Comparison of ENCODE assay signal across 9 cellular contexts in the genomic region with DNA sequence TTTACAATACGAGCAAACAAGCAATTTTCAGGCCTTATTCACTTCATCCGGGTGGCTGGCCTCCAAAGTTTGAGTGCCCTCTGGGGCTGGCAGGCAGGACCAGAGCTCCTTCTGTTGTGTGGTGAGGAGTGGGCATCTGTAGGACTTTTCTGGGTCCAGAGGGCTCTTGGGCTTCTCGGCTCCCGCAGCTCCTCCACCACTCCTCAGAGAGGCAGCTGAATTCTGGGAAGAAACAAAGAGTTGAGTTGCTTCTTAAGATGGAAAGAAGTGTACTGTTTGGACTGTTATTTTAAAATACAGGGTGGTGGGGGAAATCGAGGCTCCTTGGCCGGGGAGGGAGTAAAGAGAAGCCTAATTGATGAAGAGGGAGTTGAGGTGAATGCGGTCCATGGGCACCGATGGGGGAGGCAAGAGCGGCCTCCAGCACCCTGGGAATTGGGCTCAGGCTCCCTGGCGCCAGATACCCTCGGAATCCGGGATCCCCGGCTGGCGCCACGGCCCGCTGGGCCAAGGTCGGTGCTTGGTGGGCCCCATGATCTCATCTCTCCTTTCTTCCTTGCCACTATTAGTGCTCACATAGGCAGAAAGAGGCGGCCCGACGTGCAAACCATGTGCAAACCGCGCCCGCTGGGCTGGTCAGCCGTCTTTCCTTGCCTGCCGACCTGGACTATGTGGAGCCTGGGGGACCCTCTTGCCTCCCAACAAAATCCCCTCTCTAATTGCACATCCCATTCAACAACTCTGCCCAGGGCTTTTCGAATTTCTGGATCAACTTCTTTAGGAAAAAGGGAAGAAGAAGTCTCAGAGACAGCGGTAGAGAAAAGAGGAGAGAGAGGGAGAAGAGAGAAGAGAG. TPM values are rescaled to one million over a fixed set of nuclear protein-coding genes. Genes with fewer than 3 reads are reported as not detected.
DNase-seq lines count a peak whose midpoint lies in the region; ATAC-seq and TF ChIP-seq lines count a peak whose summit lies in the region.
"Had no signal": no experiment of that assay in that cellular context is flagged by ENCODE, and none has a peak within 500 bp of the region (broad histone marks: within the 10 kb centered on the region; RNA-seq: fewer than 3 reads in every experiment).

No MANE protein-coding gene starts in this region.

- H3T11ph ChIP-seq in H9 (ENCODE audit: low read length): no peak overlapping the region

- H4K8ac ChIP-seq in H9 (replicated peaks; ENCODE audit: insufficient read length, low read depth, low read length): no peak overlapping the region

- no peak overlapping the region for H2AK5ac ChIP-seq in H9 (ENCODE audit: insufficient read length, low read length)

- ATAC-seq in CD4-positive, alpha-beta T cell (ENCODE audit: poor library complexity): no peak
- ATAC-seq in HG03439 (IDR thresholded peaks at IDR 0.05; ENCODE audit: unreplicated experiment): no peak
- ATAC-seq in GM19351 (IDR thresholded peaks at IDR 0.05; ENCODE audit: unreplicated experiment): no peak

- no peak overlapping the region for H2BK15ac ChIP-seq in H9 (ENCODE audit: low read depth, low read length)

- H2BK120ac ChIP-seq in H9 (ENCODE audit: low read depth, low read length, poor library complexity, severe bottlenecking): no peak overlapping the region

- H3K23me2 ChIP-seq in H9 (ENCODE audit: insufficient read length, low read depth, low read length, poor library complexity, severe bottlenecking): peaks cover 16% of the 10 kb centered on the region

- intact Hi-C loops in CD4-positive, alpha-beta T cell (cut with DNase I, micrococcal nuclease): no loop called here

- H3K27ac ChIP-seq in CD4-positive, alpha-beta T cell (ENCODE audit: low read depth, low read length): no peak overlapping the region
- H3K27ac ChIP-seq in H9 (ENCODE audit: insufficient read length, low read depth, low read length) (no peak overlapping the region), neural progenitor cell (peak overlapping the region; percentile 92)

- H3K79me2 ChIP-seq in H9 (ENCODE audit: insufficient read depth, low read length) (no peaks in the 10 kb centered on the region), neural progenitor cell (ENCODE audit: low read depth) (peaks cover 97% of the 10 kb centered on the region)

- H3K4ac ChIP-seq in H9 (ENCODE audit: low read depth, low read length): no peak overlapping the region

- no peak overlapping the region for H3K56ac ChIP-seq in H9 (ENCODE audit: insufficient read length, low read depth, low read length)

- TF ChIP-seq CTCF in CD4-positive, alpha-beta T cell (IDR thresholded peaks at IDR 0.05): no peak
- no peak for TF ChIP-seq CTCF in H9 (conservative IDR thresholded peaks at IDR 0.05)
- no peak for TF ChIP-seq CTCF in chondrocyte (IDR thresholded peaks at IDR 0.05)
- no peak for TF ChIP-seq CTCF in neural progenitor cell (IDR thresholded peaks at IDR 0.05)

- H3K9me3 ChIP-seq in CD4-positive, alpha-beta T cell (ENCODE audit: control insufficient read depth, low read length): no peaks in the 10 kb centered on the region
- H3K9me3 ChIP-seq in H9 (ENCODE audit: control insufficient read depth, low read depth, low read length): no peaks in the 10 kb centered on the region
- H3K9me3 ChIP-seq in neural progenitor cell (ENCODE audit: low read depth): no peaks in the 10 kb centered on the region

- no peak for DNase-seq in CD4-positive, alpha-beta T cell
- DNase-seq in H9 (no peak), chondrocyte (ENCODE audit: low spot score) (peak; percentile 50), neural progenitor cell (ENCODE audit: low spot score) (peak; percentile 72), cortex of kidney (lab: John Stamatoyannopoulos, UW) (no peak)
- no peak for DNase-seq in stimulated activated CD4-positive, alpha-beta T cell treated with anti-CD3 and anti-CD28 coated beads, Interleukin-4, amount 100 ng/mL, for 4 hours
- DNase-seq: Karpas-422 had no signal

- H4K5ac ChIP-seq in H9 (ENCODE audit: insufficient read length, low read depth, low read length): no peak overlapping the region

- H3K9me3 Mint-ChIP-seq in CD4-positive, alpha-beta T cell: no peaks in the 10 kb centered on the region
- peaks cover 0 to 4% of the 10 kb centered on the region in 2 experiments; a peak in 2 of 5 replicates for H3K9me3 Mint-ChIP-seq in H9
- H3K9me3 Mint-ChIP-seq in chondrocyte (ENCODE audit: low read depth): no peaks in the 10 kb centered on the region
- H3K9me3 Mint-ChIP-seq in neural progenitor cell: no peaks in the 10 kb centered on the region

- H3F3A ChIP-seq in neural progenitor cell (ENCODE audit: low read depth): peaks cover 94% of the 10 kb centered on the region

- H3K79me1 ChIP-seq in H9 (ENCODE audit: insufficient read depth, low read depth, low read length, poor library complexity, severe bottlenecking): no peaks in the 10 kb centered on the region

- H3K4me1 Mint-ChIP-seq in CD4-positive, alpha-beta T cell (ENCODE audit: low read depth): peaks cover 50% of the 10 kb centered on the region
- peaks cover 56 to 75% of the 10 kb centered on the region in 2 experiments for H3K4me1 Mint-ChIP-seq in H9
- H3K4me1 Mint-ChIP-seq in chondrocyte (ENCODE audit: low read depth): peaks cover 40% of the 10 kb centered on the region
- peaks cover 50% of the 10 kb centered on the region for H3K4me1 Mint-ChIP-seq in neural progenitor cell

- H3K27ac Mint-ChIP-seq in CD4-positive, alpha-beta T cell: no peak overlapping the region
- no peak overlapping the region for H3K27ac Mint-ChIP-seq in H9
- no peak overlapping the region for H3K27ac Mint-ChIP-seq in chondrocyte (ENCODE audit: unreplicated experiment)
- H3K27ac Mint-ChIP-seq in neural progenitor cell: no peak overlapping the region

- peak overlapping the region; percentile 85 for H3K4me3 Mint-ChIP-seq in CD4-positive, alpha-beta T cell
- H3K4me3 Mint-ChIP-seq in H9: peak overlapping the region in 1 of 2 experiments; percentile 70; a peak in 3 of 5 replicates
- H3K4me3 Mint-ChIP-seq in chondrocyte (ENCODE audit: unreplicated experiment): peak overlapping the region; percentile 72
- H3K4me3 Mint-ChIP-seq in neural progenitor cell: peak overlapping the region; percentile 88

- H3K27me3 Mint-ChIP-seq in CD4-positive, alpha-beta T cell: peaks cover 76% of the 10 kb centered on the region
- H3K27me3 Mint-ChIP-seq in H9 (ENCODE audit: low read depth) (peaks cover 99% of the 10 kb centered on the region), chondrocyte (ENCODE audit: low read depth) (peaks cover 75% of the 10 kb centered on the region), neural progenitor cell (ENCODE audit: insufficient read depth, low read depth) (peaks cover 82% of the 10 kb centered on the region)

- H4K20me1 ChIP-seq in H9 (ENCODE audit: control insufficient read depth, insufficient read depth, insufficient read length) (peaks cover 6% of the 10 kb centered on the region), neural progenitor cell (ENCODE audit: low read depth) (peaks cover 62% of the 10 kb centered on the region)

- POLR2A ChIA-PET in CD4-positive, alpha-beta T cell (lab: Charles Lee): no interaction called here

- no CpG with 5 or more reads among the region's 27 CpGs for WGBS in H9 (ENCODE audit: extremely low coverage, insufficient read length, low lambda C conversion rate)

- H3K36me3 Mint-ChIP-seq in CD4-positive, alpha-beta T cell (ENCODE audit: low read depth): no peaks in the 10 kb centered on the region
- H3K36me3 Mint-ChIP-seq in H9 (ENCODE audit: insufficient read depth in 1 of 3, low read depth in 3 of 3) (peaks cover 0 to 6% (median 0%) of the 10 kb centered on the region in 3 experiments; a peak in 1 of 7 replicates), chondrocyte (ENCODE audit: low read depth) (peaks cover 3% of the 10 kb centered on the region), neural progenitor cell (no peaks in the 10 kb centered on the region)

- peaks cover 6% of the 10 kb centered on the region for H3K4me1 ChIP-seq in H9 (ENCODE audit: insufficient read depth, low read length)
- H3K4me1 ChIP-seq in neural progenitor cell: peaks cover 47% of the 10 kb centered on the region

- H3K4me2 ChIP-seq in H9 (ENCODE audit: insufficient read depth, insufficient read length, low read length) (peak overlapping the region; percentile 58), neural progenitor cell (peak overlapping the region; percentile 99)

- H3K9ac ChIP-seq in H9 (ENCODE audit: extremely low read depth, insufficient read length, low read length): no peak overlapping the region
- H3K9ac ChIP-seq in neural progenitor cell: no peak overlapping the region

- H2BK12ac ChIP-seq in H9 (ENCODE audit: insufficient read length, low read depth, low read length): no peak overlapping the region

- no peaks in the 10 kb centered on the region for H3K36me3 ChIP-seq in neural progenitor cell

- CTCF ChIA-PET in CD4-positive, alpha-beta T cell (lab: Charles Lee): no interaction called here

- H3K4me3 ChIP-seq in neural progenitor cell: peak overlapping the region; percentile 96

- H2BK5ac ChIP-seq in H9 (ENCODE audit: insufficient read length, low read length): no peak overlapping the region

- H2AFZ ChIP-seq in H9 (ENCODE audit: low read length) (no peak overlapping the region), neural progenitor cell (replicated peaks) (no peak overlapping the region)

- H3K18ac ChIP-seq in H9 (ENCODE audit: insufficient read length, low read depth, low read length): no peak overlapping the region

- no peak overlapping the region for H4K91ac ChIP-seq in H9 (ENCODE audit: insufficient read length, low read depth, low read length)

- H3K27me3 ChIP-seq in CD4-positive, alpha-beta T cell (ENCODE audit: control insufficient read depth, insufficient read depth, low read length): peaks cover 91% of the 10 kb centered on the region
- H3K27me3 ChIP-seq in H9 (ENCODE audit: insufficient read depth, low read length): peaks cover 81% of the 10 kb centered on the region
- peaks cover 74% of the 10 kb centered on the region for H3K27me3 ChIP-seq in neural progenitor cell

- H2BK20ac ChIP-seq in H9 (ENCODE audit: low read depth, low read length, poor library complexity, severe bottlenecking): no peak overlapping the region

- no peak overlapping the region for H3K14ac ChIP-seq in H9 (ENCODE audit: insufficient read depth, low read length)

- H3K23ac ChIP-seq in H9 (ENCODE audit: insufficient read length, low read depth, low read length): no peak overlapping the region

RNA-seq across cellular contexts. Expression of a gene that starts 0.7 kb away (rescaled TPM):
- not detected for total RNA-seq in CD4-positive, alpha-beta T cell
- total RNA-seq in H9 (2021) (0.35 and 0.55 TPM in 2 replicates), chondrocyte (not detected in 3 replicates), neural progenitor cell (ENCODE audit: low replicate concordance) (14.5 and 28.8 TPM in 2 replicates)

Comparison
In these comparisons a context has a peak if more than half of its experiments do, and no peak if none do; other contexts are left out.
1. DNase-seq: peak in chondrocyte (single experiment) and neural progenitor cell (single experiment); none in CD4-positive, alpha-beta T cell (0 of 10), H9 (single experiment), cortex of kidney (single experiment) and stimulated activated CD4-positive, alpha-beta T cell treated with anti-CD3 and anti-CD28 coated beads, Interleukin-4, amount 100 ng/mL, for 4 hours (0 of 2).
2. RNA of a gene that starts 0.7 kb away (total RNA-seq): 14.5 to 28.8 TPM in neural progenitor cell; 0.35 to 0.55 TPM in H9, not detected in CD4-positive, alpha-beta T cell and not detected in chondrocyte; every median in the first group is over 10 times any median in the second.